8 cellular contexts compared by ENCODE assay signal in genomic region chr11:96197801-96198465, GRCh38.
DNase-seq lines count a peak whose midpoint lies in the region; ATAC-seq and TF ChIP-seq lines count a peak whose summit lies in the region.

No MANE protein-coding gene starts in this region.

- H3K27me3 ChIP-seq in smooth muscle cell (ENCODE audit: low read depth) (no peaks in the 10 kb centered on the region), thyroid gland (no peaks in the 10 kb centered on the region)

- no peak overlapping the region for H3K9ac ChIP-seq in smooth muscle cell (ENCODE audit: low read depth)

- no peak for TF ChIP-seq POLR2A in thyroid gland (IDR thresholded peaks at IDR 0.05)

- ATAC-seq in activated CD4-positive, alpha-beta T cell treated with anti-CD3 and anti-CD28 coated beads for 36 hours, result peak; percentile 50
- peak; percentile 77 for ATAC-seq in HG02885 (IDR thresholded peaks at IDR 0.05; ENCODE audit: poor library complexity, unreplicated experiment)

- no peaks in the 10 kb centered on the region for H3K27me3 Mint-ChIP-seq in activated CD4-positive, alpha-beta T cell treated with anti-CD3 and anti-CD28 coated beads for 36 hours

- H3K4me2 ChIP-seq in smooth muscle cell, result peak overlapping the region; percentile 27

- peak overlapping the region; percentile 17 for H3K27ac ChIP-seq in smooth muscle cell (ENCODE audit: low read depth)
- H3K27ac ChIP-seq in thyroid gland, result no peak overlapping the region

- CTCF ChIA-PET in activated CD4-positive, alpha-beta T cell treated with anti-CD3 and anti-CD28 coated beads for 36 hours (lab: Charles Lee), result interaction anchor here (0.6 to 2.3 kb wide), 6 partner anchors 9 to 361 kb away, joined by 3 to 13 read pairs (median 4); partner anchors contain the start of gene MAML2

- POLR2A ChIA-PET in activated CD4-positive, alpha-beta T cell treated with anti-CD3 and anti-CD28 coated beads for 36 hours (lab: Charles Lee), result interaction anchor here (0.6 to 1.7 kb wide), 4 partner anchors 11 to 145 kb away, joined by 4 to 12 read pairs (median 8); partner anchors contain the start of gene MAML2

- no peak overlapping the region for H2AFZ ChIP-seq in smooth muscle cell (ENCODE audit: low read depth)

- peaks cover 1% of the 10 kb centered on the region for H3K9me3 Mint-ChIP-seq in activated CD4-positive, alpha-beta T cell treated with anti-CD3 and anti-CD28 coated beads for 36 hours (ENCODE audit: low read depth)

- peak overlapping the region; percentile 16 for H3K4me3 Mint-ChIP-seq in activated CD4-positive, alpha-beta T cell treated with anti-CD3 and anti-CD28 coated beads for 36 hours

- peak overlapping the region; percentile 91 for H3K27ac Mint-ChIP-seq in activated CD4-positive, alpha-beta T cell treated with anti-CD3 and anti-CD28 coated beads for 36 hours

- H3K36me3 ChIP-seq in smooth muscle cell (ENCODE audit: low read depth), result no peaks in the 10 kb centered on the region
- no peaks in the 10 kb centered on the region for H3K36me3 ChIP-seq in thyroid gland

- H3F3A ChIP-seq in smooth muscle cell (ENCODE audit: low read depth), result peaks cover 5% of the 10 kb centered on the region

- intact Hi-C loops in activated CD4-positive, alpha-beta T cell treated with anti-CD3 and anti-CD28 coated beads for 36 hours (cut with DNase I, micrococcal nuclease), result loop anchor here in 1 of 2 experiments (2.0 to 10.0 kb wide), 3 partner anchors 37 to 513 kb away; partner anchors contain the start of gene MAML2
- intact Hi-C loops in thyroid gland (cut with DNase I), result no loop called here

- no peak for DNase-seq in activated CD4-positive, alpha-beta T cell treated with anti-CD3 and anti-CD28 coated beads for 36 hours
- no peak for DNase-seq in activated CD4-positive, alpha-beta T cell treated with anti-CD3 and anti-CD28 coated beads, Interleukin-2, amount 50 U/mL, for 48 hours
- peak; percentile 13 for DNase-seq in SKM-1 (lab: John Stamatoyannopoulos, UW; ENCODE audit: unreplicated experiment)
- DNase-seq in smooth muscle cell (lab: John Stamatoyannopoulos, UW; ENCODE audit: unreplicated experiment), result no peak
- no peak for DNase-seq in DMS114 treated with DMSO at 0.1 percent for 48 hours (lab: John Stamatoyannopoulos, UW; ENCODE audit: unreplicated experiment)
- DNase-seq in stimulated activated CD8-positive, alpha-beta memory T cell treated with anti-CD3 and anti-CD28 coated beads, Interleukin-4, amount 100 ng/mL, for 48 hours, result no peak
- no peak for DNase-seq in thyroid gland

- H3K9me3 ChIP-seq in smooth muscle cell (replicated peaks; ENCODE audit: low read depth) (no peaks in the 10 kb centered on the region), thyroid gland (no peaks in the 10 kb centered on the region)

- peaks cover 49% of the 10 kb centered on the region for H3K36me3 Mint-ChIP-seq in activated CD4-positive, alpha-beta T cell treated with anti-CD3 and anti-CD28 coated beads for 36 hours (ENCODE audit: low read depth)

- H3K4me3 ChIP-seq in smooth muscle cell (no peak overlapping the region), thyroid gland (replicated peaks in 1 of 3) (no peak overlapping the region)

- WGBS in smooth muscle cell (ENCODE audit: low lambda C conversion rate), result 97% methylated on average over 2 of the region's 2 CpGs
- 92 to 100% methylated on average over 2 of the region's 2 CpGs for WGBS in thyroid gland, 2 donors

- peaks cover 90% of the 10 kb centered on the region for H3K4me1 Mint-ChIP-seq in activated CD4-positive, alpha-beta T cell treated with anti-CD3 and anti-CD28 coated beads for 36 hours

- peaks cover 73% of the 10 kb centered on the region for H3K79me2 ChIP-seq in smooth muscle cell (ENCODE audit: low read depth)

- no peaks in the 10 kb centered on the region for H4K20me1 ChIP-seq in smooth muscle cell (ENCODE audit: low read depth)

- H3K4me1 ChIP-seq in smooth muscle cell (ENCODE audit: low read depth), result peaks cover 25% of the 10 kb centered on the region
- peaks cover 5 to 13% of the 10 kb centered on the region in 2 donors for H3K4me1 ChIP-seq in thyroid gland

- no peak for TF ChIP-seq CTCF in smooth muscle cell (IDR thresholded peaks at IDR 0.05; ENCODE audit: borderline replicate concordance, insufficient read depth, poor library complexity, severe bottlenecking)
- no peak for TF ChIP-seq CTCF in thyroid gland (IDR thresholded peaks at IDR 0.05)
